8 cellular contexts compared by ENCODE assay signal in the genomic region with DNA sequence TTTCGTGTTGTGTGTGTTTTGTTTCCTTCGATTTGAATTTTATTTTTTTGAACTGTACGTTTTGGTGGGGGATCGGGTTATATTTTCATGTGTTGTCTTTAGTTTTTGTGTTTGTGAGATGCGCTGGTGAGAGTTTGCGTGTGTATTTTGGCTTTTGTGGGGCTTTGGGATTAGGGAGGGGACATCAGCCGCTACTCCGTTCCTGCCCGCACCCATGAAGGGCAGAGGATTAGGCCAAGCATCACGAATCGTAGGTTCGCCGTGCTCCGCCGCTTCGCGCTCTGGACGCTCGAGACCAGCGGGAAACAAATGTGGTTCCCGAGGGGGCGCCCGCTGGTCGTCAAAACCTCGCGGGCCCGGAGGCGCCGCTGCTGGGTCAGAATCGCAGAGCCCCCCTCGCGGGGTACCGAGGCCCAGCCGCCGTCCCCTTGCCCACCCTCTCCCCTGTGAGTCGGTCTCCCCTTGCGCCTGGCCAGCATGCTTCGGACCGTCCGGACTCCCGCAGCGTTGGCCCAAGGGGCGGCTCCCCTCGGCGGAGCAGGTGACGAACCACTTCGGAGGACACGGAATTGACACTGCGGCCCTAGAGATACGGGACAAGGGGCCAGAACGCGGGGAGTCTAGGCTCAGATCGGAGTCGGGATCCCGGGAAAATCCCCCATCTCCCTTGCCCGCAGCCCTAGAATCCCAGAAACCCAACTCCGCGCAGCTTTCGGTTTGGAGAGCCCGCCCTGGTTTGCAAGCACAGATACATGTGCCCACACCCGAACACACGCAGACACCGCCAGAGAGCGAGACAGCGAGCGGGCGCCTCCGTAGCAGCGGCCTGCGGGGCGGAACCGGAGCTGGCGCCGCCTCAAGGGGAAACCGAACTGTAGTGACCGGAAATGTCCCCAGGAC. TPM values are rescaled to one million over a fixed set of nuclear protein-coding genes. Genes with fewer than 3 reads are reported as not detected.
DNase-seq lines count a peak whose midpoint lies in the region; ATAC-seq and TF ChIP-seq lines count a peak whose summit lies in the region.

No MANE protein-coding gene starts in this region.

- H3K36me3 Mint-ChIP-seq in stimulated activated naive B cell treated with anti-CD40 and anti-IgM and Interleukin-4, amounts not matched to agents 10 μg/mL and 1 μg/mL and 100 μg/mL, for 72 hours = peaks cover 24 to 55% of the 10 kb centered on the region in 2 donors

- H3K9ac ChIP-seq in mammary epithelial cell (ENCODE audit: insufficient read depth, low read length) = no peak overlapping the region

- DNase-seq in EH (ENCODE audit: low read depth) (peak; percentile 42), Peyer's patch (peak; percentile 65 to 84 (median 71)), mammary epithelial cell (no peak), left lobe of liver (ENCODE audit: low spot score) (peak; percentile 58), activated gamma-delta T cell treated with Interleukin-2 at 50 U/mL for 16 hours (no peak)
- peak; percentile 62 for DNase-seq in stimulated activated naive B cell treated with anti-CD40 and anti-IgM and Interleukin-4, amounts not matched to agents 10 μg/mL and 1 μg/mL and 100 μg/mL, for 72 hours

- peak overlapping the region; percentile 89 to 91 for H3K4me3 Mint-ChIP-seq in stimulated activated naive B cell treated with anti-CD40 and anti-IgM and Interleukin-4, amounts not matched to agents 10 μg/mL and 1 μg/mL and 100 μg/mL, for 72 hours

- H3K4me1 Mint-ChIP-seq in stimulated activated naive B cell treated with anti-CD40 and anti-IgM and Interleukin-4, amounts not matched to agents 10 μg/mL and 1 μg/mL and 100 μg/mL, for 72 hours = peaks cover 42 to 57% of the 10 kb centered on the region in 2 donors

- no peaks in the 10 kb centered on the region for H3K9me3 Mint-ChIP-seq in stimulated activated naive B cell treated with anti-CD40 and anti-IgM and Interleukin-4, amounts not matched to agents 10 μg/mL and 1 μg/mL and 100 μg/mL, for 72 hours

- no peaks in the 10 kb centered on the region for H3K79me2 ChIP-seq in mammary epithelial cell (ENCODE audit: insufficient read depth, low read length)

- TF ChIP-seq POLR2A in Peyer's patch (IDR thresholded peaks at IDR 0.05) = no peak

- H3K36me3 ChIP-seq in Peyer's patch (no peaks in the 10 kb centered on the region), mammary epithelial cell (ENCODE audit: insufficient read depth, low read length) (no peaks in the 10 kb centered on the region)

- 8% methylated on average over 45 of the region's 76 CpGs for WGBS in mammary epithelial cell (ENCODE audit: low coverage, missing lambda C conversion rate)

- dilution Hi-C loops in mammary epithelial cell (cut with HindIII; ENCODE audit: low sequenced_read_pairs) = no loop called here

- in situ Hi-C loops in mammary epithelial cell (cut with MboI; ENCODE audit: low sequenced_read_pairs in 2 of 2) = no loop called here

- peak overlapping the region; percentile 84 for H2AFZ ChIP-seq in mammary epithelial cell (ENCODE audit: low read depth, low read length)

- peak overlapping the region; percentile 93 for H3K4me2 ChIP-seq in mammary epithelial cell (ENCODE audit: insufficient read depth, low read depth, low read length)

- peaks cover 3% of the 10 kb centered on the region for H4K20me1 ChIP-seq in mammary epithelial cell (ENCODE audit: insufficient read depth, low read length)

- H3K9me3 ChIP-seq in Peyer's patch (no peaks in the 10 kb centered on the region), mammary epithelial cell (replicated peaks; ENCODE audit: insufficient read depth, low read length) (no peaks in the 10 kb centered on the region)

- H3K27me3 ChIP-seq in Peyer's patch (peaks cover 0 to 46% of the 10 kb centered on the region in 2 donors), mammary epithelial cell (ENCODE audit: insufficient read depth, low read length) (peaks cover 67% of the 10 kb centered on the region)

- TF ChIP-seq CTCF in Peyer's patch (IDR thresholded peaks at IDR 0.05) = no peak
- no peak for TF ChIP-seq CTCF in mammary epithelial cell (conservative IDR thresholded peaks at IDR 0.05 in 1 of 2, IDR thresholded peaks at IDR 0.05 in 1 of 2; ENCODE audit: extremely low read depth in 1 of 2, insufficient read depth in 1 of 2, low read depth in 1 of 2, low read length in 2 of 2)

- peak overlapping the region; percentile 96 for H3K27ac Mint-ChIP-seq in stimulated activated naive B cell treated with anti-CD40 and anti-IgM and Interleukin-4, amounts not matched to agents 10 μg/mL and 1 μg/mL and 100 μg/mL, for 72 hours

- H3K4me1 ChIP-seq in Peyer's patch (peaks cover 0 to 35% (median 7%) of the 10 kb centered on the region in 4 donors), mammary epithelial cell (ENCODE audit: insufficient read depth, low read length) (peaks cover 24% of the 10 kb centered on the region)

- peak; percentile 23 for ATAC-seq in HG02678 (IDR thresholded peaks at IDR 0.05; ENCODE audit: unreplicated experiment)
- peak; percentile 92 for ATAC-seq in left lobe of liver
- ATAC-seq in stimulated activated naive B cell treated with anti-CD40 and anti-IgM and Interleukin-4, amounts not matched to agents 10 μg/mL and 1 μg/mL and 100 μg/mL, for 72 hours (replicated peaks) = peak; percentile 26 to 31
- no peak for ATAC-seq in HG02840 (IDR thresholded peaks at IDR 0.05; ENCODE audit: low FRiP score, unreplicated experiment)

- no peaks in the 10 kb centered on the region for H3K27me3 Mint-ChIP-seq in stimulated activated naive B cell treated with anti-CD40 and anti-IgM and Interleukin-4, amounts not matched to agents 10 μg/mL and 1 μg/mL and 100 μg/mL, for 72 hours

- intact Hi-C loops in mammary epithelial cell (cut with micrococcal nuclease) = no loop called here

- CTCF ChIA-PET in mammary epithelial cell (lab: Charles Lee; ENCODE audit: low non-redundant PET) = interaction anchor here (0.5 to 0.6 kb wide), 2 partner anchors 9 to 17 kb away, joined by 7 to 12 read pairs; no protein-coding TSS in a partner anchor

- H3K27ac ChIP-seq in Peyer's patch (peak overlapping the region in 2 of 4 donors; percentile 83 to 93), mammary epithelial cell (ENCODE audit: insufficient read depth, low read depth, low read length) (no peak overlapping the region)

- BruUV-seq in mammary epithelial cell (replicated peaks; lab: Mats Ljungman, UMichigan) = no TSS peak

- H3K4me3 ChIP-seq in Peyer's patch = peak overlapping the region; percentile 37 to 58 (median 54)
- H3K4me3 ChIP-seq in mammary epithelial cell (replicated peaks in 1 of 3; ENCODE audit: insufficient read depth in 1 of 3, low read depth in 2 of 3, low read length in 3 of 3) = peak overlapping the region; percentile 34 to 45 (median 34)

RNA-seq across cellular contexts. Expression of a gene that starts 2.4 kb away (rescaled TPM):
- 10 to 100 TPM in 1 of 4 donors, 1 to 10 TPM in 1, under 1 TPM in 1, not detected in 1; 0.95 to 61.9 (median 3.6) TPM for total RNA-seq in Peyer's patch
- not detected for total RNA-seq in mammary epithelial cell
- polyA plus RNA-seq in mammary epithelial cell = not detected
- not detected for polyA minus RNA-seq in mammary epithelial cell
- 0.05 TPM for total RNA-seq in left lobe of liver

Comparison
In these comparisons a context has a peak if more than half of its experiments do, and no peak if none do; other contexts are left out.
1. DNase-seq: peak in EH (single experiment), Peyer's patch (3 of 3), left lobe of liver (single experiment) and stimulated activated naive B cell treated with anti-CD40 and anti-IgM and Interleukin-4, amounts not matched to agents 10 μg/mL and 1 μg/mL and 100 μg/mL, for 72 hours (single experiment); none in mammary epithelial cell (single experiment) and activated gamma-delta T cell treated with Interleukin-2 at 50 U/mL for 16 hours (single experiment).